ENCODE assay signal across 8 cellular contexts in genomic region chr17:32876414-32877163, GRCh38. TPM values are rescaled to one million over a fixed set of nuclear protein-coding genes. Genes with fewer than 3 reads are reported as not detected.
DNase-seq lines count a peak whose midpoint lies in the region; ATAC-seq, FAIRE-seq and TF ChIP-seq lines count a peak whose summit lies in the region.

Gene MYO1D (minus strand): TSS chr17:32877124. CDS start chr17:32876872, 252 bp downstream.

- no peak within 1 kb of the TSS for H2BK120ac ChIP-seq in H1 (replicated peaks; ENCODE audit: low read depth, low read length)

- DNase-seq in NCI-H146 treated with DMSO at 0.1 percent for 48 hours (lab: John Stamatoyannopoulos, UW; ENCODE audit: unreplicated experiment) = peak; percentile 23
- DNase-seq in activated CD8-positive, alpha-beta T cell treated with anti-CD3 and anti-CD28 coated beads for 36 hours = peak; percentile 84
- peak in 1 of 2 experiments; percentile 88 for DNase-seq in H1 (ENCODE audit: low read depth in 1 of 2, low spot score in 2 of 2)
- peak; percentile 89 to 92 (median 91) for DNase-seq in mucosa of descending colon
- peak; percentile 58 to 63 for DNase-seq in stimulated activated CD8-positive, alpha-beta memory T cell treated with anti-CD3 and anti-CD28 coated beads, Interleukin-2, amount 100 ng/mL, for 48 hours (ENCODE audit: low read depth in 2 of 2)
- DNase-seq in H54 (ENCODE audit: insufficient read length, low spot score) = no peak

- H3K9me3 ChIP-seq in H1 (ENCODE audit: insufficient read depth in 2 of 2, low read depth in 1 of 2, low read length in 1 of 2) (no peaks in the 10 kb centered on the region), mucosa of descending colon (no peaks in the 10 kb centered on the region)

- peak within 1 kb of the TSS; percentile 79 to 88 for H3K4me2 ChIP-seq in H1 (ENCODE audit: insufficient read depth in 1 of 2, low read depth in 2 of 2, low read length in 2 of 2)

- H3K27ac ChIP-seq in H1 (ENCODE audit: low read depth, low read length) = peak within 1 kb of the TSS; percentile 90; the same call in 1 of the 2 replicates

- H3K36me3 ChIP-seq in H1 (ENCODE audit: control insufficient read depth in 2 of 4, insufficient read depth in 4 of 4, low read length in 3 of 4) (no peaks in the 10 kb centered on the region), mucosa of descending colon (ENCODE audit: low read depth) (no peaks in the 10 kb centered on the region)

- peak within 1 kb of the TSS; percentile 56 to 95 (median 80) for H3K9ac ChIP-seq in H1 (replicated peaks in 1 of 4; ENCODE audit: extremely low read depth in 1 of 4, low read depth in 3 of 4, low read length in 3 of 4)

- H3K4me3 Mint-ChIP-seq in activated CD8-positive, alpha-beta T cell treated with anti-CD3 and anti-CD28 coated beads for 36 hours = peak within 1 kb of the TSS; percentile 89

- peak within 1 kb of the TSS; percentile 19; the same call in 1 of the 2 replicates for H2BK15ac ChIP-seq in H1 (ENCODE audit: low read length)

- peak within 1 kb of the TSS; percentile 66; the same call in 1 of the 2 replicates for H2BK5ac ChIP-seq in H1 (ENCODE audit: low read depth, low read length)

- no peaks in the 10 kb centered on the region for H3K27me3 ChIP-seq in H1 (replicated peaks in 1 of 4; ENCODE audit: control insufficient read depth in 3 of 4, extremely low read depth in 1 of 4, insufficient read depth in 3 of 4, low read length in 3 of 4)

- TF ChIP-seq POLR2A in H1 (IDR thresholded peaks at IDR 0.05; ENCODE audit: control extremely low read depth in 1 of 2, low read depth in 2 of 2, low read length in 2 of 2) = peak; percentile 69 to 81
- TF ChIP-seq POLR2A in H54 (IDR thresholded peaks at IDR 0.05; ENCODE audit: low read depth, low read length) = no peak

- H3K4ac ChIP-seq in H1 (replicated peaks; ENCODE audit: insufficient read length, low read depth, low read length) = no peak within 1 kb of the TSS

- ATAC-seq in HG02571 (IDR thresholded peaks at IDR 0.05; ENCODE audit: unreplicated experiment) (peak; percentile 49), mucosa of descending colon (peak; percentile 79)
- ATAC-seq in activated CD8-positive, alpha-beta T cell treated with anti-CD3 and anti-CD28 coated beads for 36 hours = peak; percentile 42

- H3K4me1 Mint-ChIP-seq in activated CD8-positive, alpha-beta T cell treated with anti-CD3 and anti-CD28 coated beads for 36 hours (ENCODE audit: low read depth) = peaks cover 12% of the 10 kb centered on the region

- TF ChIP-seq RAD21 in H1 (IDR thresholded peaks at IDR 0.05 in 1 of 2, conservative IDR thresholded peaks at IDR 0.05 in 1 of 2; ENCODE audit: low read depth in 2 of 2, low read length in 2 of 2) = peak; percentile 12 to 46; a peak in 3 of 4 replicates

- no peaks in the 10 kb centered on the region for H3K9me3 Mint-ChIP-seq in activated CD8-positive, alpha-beta T cell treated with anti-CD3 and anti-CD28 coated beads for 36 hours

- intact Hi-C loops in activated CD8-positive, alpha-beta T cell treated with anti-CD3 and anti-CD28 coated beads for 36 hours (cut with micrococcal nuclease) = loop anchor here (5.0 kb wide), 1 partner anchor 94 kb away; no protein-coding TSS in a partner anchor
- intact Hi-C loops in mucosa of descending colon (cut with DNase I, micrococcal nuclease) = loop anchor here (5.0 kb wide), 2 partner anchors 89 to 94 kb away; no protein-coding TSS in a partner anchor

- no peak for TF ChIP-seq EP300 in H1 (IDR thresholded peaks at IDR 0.05; ENCODE audit: borderline replicate concordance in 1 of 2, low read depth in 2 of 2, low read length in 2 of 2)

- 0% methylated on average over 39 of the region's 101 CpGs; no CpG with 5 or more reads in 1 of the 2 experiments for WGBS in H1 (ENCODE audit: extremely low coverage in 1 of 2, insufficient coverage in 1 of 2, insufficient read length in 1 of 2, insufficient replicate concordance in 2 of 2, low coverage in 1 of 2, low lambda C conversion rate in 2 of 2, missing lambda C conversion rate in 1 of 2), 2 experiments

- peaks cover 0 to 8% of the 10 kb centered on the region in 2 experiments for H4K20me1 ChIP-seq in H1 (replicated peaks in 1 of 2; ENCODE audit: control insufficient read depth in 1 of 2, insufficient read depth in 2 of 2, low read length in 2 of 2)

- POLR2A ChIA-PET in activated CD8-positive, alpha-beta T cell treated with anti-CD3 and anti-CD28 coated beads for 36 hours (lab: Charles Lee) = interaction anchor here (0.9 to 1.0 kb wide), 3 partner anchors 52 to 432 kb away, joined by 3 read pairs; partner anchors contain the start of gene PSMD11
- POLR2A ChIA-PET in H1 (lab: Charles Lee; ENCODE audit: partially characterized antibody) = interaction anchor here (0.7 to 2.9 kb wide), 13 partner anchors 8 to 102 kb away, joined by 3 to 16 read pairs (median 4); no protein-coding TSS in a partner anchor

- TF ChIP-seq CTCF in GM12874 (IDR thresholded peaks at IDR 0.05; ENCODE audit: insufficient read depth, low read depth, low read length) (peak; percentile 88), H1 (IDR thresholded peaks at IDR 0.05; ENCODE audit: control extremely low read depth in 1 of 3, insufficient read depth in 1 of 3, low read depth in 1 of 3, low read length in 3 of 3) (peak; percentile 40 to 53 (median 48)), mucosa of descending colon (IDR thresholded peaks at IDR 0.05) (peak; percentile 49)
- peak; percentile 39 for TF ChIP-seq CTCF in activated CD8-positive, alpha-beta T cell treated with anti-CD3 and anti-CD28 coated beads for 36 hours (IDR thresholded peaks at IDR 0.05)

- H3K27me3 Mint-ChIP-seq in activated CD8-positive, alpha-beta T cell treated with anti-CD3 and anti-CD28 coated beads for 36 hours = no peaks in the 10 kb centered on the region

- CTCF ChIA-PET in activated CD8-positive, alpha-beta T cell treated with anti-CD3 and anti-CD28 coated beads for 36 hours (lab: Charles Lee) = interaction anchor here (0.7 to 4.6 kb wide), 55 partner anchors 8 to 433 kb away, joined by 3 to 130 read pairs (median 5); partner anchors contain the start of genes CDK5R1, PSMD11 and TMEM98
- CTCF ChIA-PET in H1 (lab: Charles Lee; ENCODE audit: partially characterized antibody) = interaction anchor here (0.7 to 6.1 kb wide), 31 partner anchors 9 to 178 kb away, joined by 3 to 77 read pairs (median 5); a partner anchor contains a TSS

- no peak within 1 kb of the TSS for H3K23ac ChIP-seq in H1 (ENCODE audit: insufficient read length)

- no peak within 1 kb of the TSS for H4K91ac ChIP-seq in H1 (replicated peaks; ENCODE audit: insufficient read length, low read length)

- H4K8ac ChIP-seq in H1 (ENCODE audit: extremely low read depth, insufficient read depth, low read length) = peak within 1 kb of the TSS; percentile 95; the same call in 1 of the 2 replicates

- no peak within 1 kb of the TSS for H3K14ac ChIP-seq in H1 (ENCODE audit: insufficient read length)

- H2BK12ac ChIP-seq in H1 (ENCODE audit: low read depth, low read length) = no peak within 1 kb of the TSS

- peaks cover 6% of the 10 kb centered on the region; the same call in 1 of the 2 replicates for H3K79me1 ChIP-seq in H1 (ENCODE audit: low read depth, low read length)

- no peak within 1 kb of the TSS for H2AK5ac ChIP-seq in H1 (ENCODE audit: low read depth, low read length)

- H2AFZ ChIP-seq in H1 (ENCODE audit: low read length) = peak within 1 kb of the TSS; percentile 99

- H3K79me2 ChIP-seq in H1 (ENCODE audit: control insufficient read depth in 1 of 2, insufficient read depth in 2 of 2, low read length in 2 of 2) = peaks cover 0 to 30% of the 10 kb centered on the region in 2 experiments; a peak in 3 of 4 replicates

- no peak for FAIRE-seq in H1 (lab: Jason Lieb, UNC)
- FAIRE-seq in H54 (lab: Jason Lieb, UNC) = no peak

- no peak within 1 kb of the TSS for H2BK20ac ChIP-seq in H1 (ENCODE audit: low read length)

- no peaks in the 10 kb centered on the region for H3K36me3 Mint-ChIP-seq in activated CD8-positive, alpha-beta T cell treated with anti-CD3 and anti-CD28 coated beads for 36 hours (ENCODE audit: low read depth)

- no peaks in the 10 kb centered on the region; the same call in none of the 2 replicates for H3K23me2 ChIP-seq in H1 (ENCODE audit: low read depth, low read length)

- H3K4me1 ChIP-seq in H1 (replicated peaks in 1 of 4; ENCODE audit: control insufficient read depth in 3 of 4, insufficient read depth in 4 of 4, low read length in 3 of 4) = no peaks in the 10 kb centered on the region; a peak in 1 of 7 replicates
- peaks cover 22% of the 10 kb centered on the region for H3K4me1 ChIP-seq in mucosa of descending colon (ENCODE audit: low read depth)

- H3K18ac ChIP-seq in H1 (ENCODE audit: extremely low read depth, low read length) = peak within 1 kb of the TSS; percentile 87

- peak within 1 kb of the TSS; percentile 72 for H4K5ac ChIP-seq in H1 (ENCODE audit: insufficient read length, low read depth, low read length)

- peak within 1 kb of the TSS; percentile 66 to 89 (median 78) for H3K4me3 ChIP-seq in H1 (ENCODE audit: extremely low read depth in 1 of 4, insufficient read depth in 2 of 4, low read depth in 3 of 4, low read length in 4 of 4)
- H3K4me3 ChIP-seq in mucosa of descending colon = peak within 1 kb of the TSS; percentile 73

- no peak within 1 kb of the TSS for H3K56ac ChIP-seq in H1 (replicated peaks; ENCODE audit: insufficient read length, low read depth, low read length)

- H3K27ac Mint-ChIP-seq in activated CD8-positive, alpha-beta T cell treated with anti-CD3 and anti-CD28 coated beads for 36 hours = peak within 1 kb of the TSS; percentile 75

TF ChIP-seq in H1, 55 proteins besides CTCF, POLR2A, EP300 and RAD21 (continues in another document):
- TF ChIP-seq SP4 (IDR thresholded peaks at IDR 0.05; ENCODE audit: low read length) (no peak), RBBP5 (IDR thresholded peaks at IDR 0.05; ENCODE audit: borderline replicate concordance, low read depth, low read length) (peak; percentile 85; the same call in 1 of the 2 replicates), PHF8 (conservative IDR thresholded peaks at IDR 0.05; ENCODE audit: low read depth, low read length) (peak; percentile 86), POLR2AphosphoS5 (IDR thresholded peaks at IDR 0.05; ENCODE audit: low read depth, low read length) (no peak; the same call in 1 of the 2 replicates), KDM4A (IDR thresholded peaks at IDR 0.05; ENCODE audit: low read depth, low read length, severe bottlenecking) (peak; percentile 90), BCL11A (IDR thresholded peaks at IDR 0.05; ENCODE audit: low read depth in 2 of 2, low read length in 2 of 2) (no peak)

RNA-seq across cellular contexts. Expression of gene MYO1D, which starts in this region (rescaled TPM):
- total RNA-seq in activated CD8-positive, alpha-beta T cell treated with anti-CD3 and anti-CD28 coated beads for 36 hours = 1 to 10 TPM; 8.3 to 9.2 TPM
- 20.9 and 25.4 TPM in 2 replicates for total RNA-seq in H1 (2021; fragmentation: NEBNext Ultra II Directional; extraction: Animal tissue kit (Norgen Biotek cat#: 25700))
- 6.5 and 7.8 TPM in 2 replicates for polyA plus RNA-seq in H1 (2011; rRNA removed)
- polyA plus RNA-seq in H1 (2011; cell fraction: cytosol; rRNA removed) = 9.5 TPM
- 9.2 TPM for polyA plus RNA-seq in H1 (2011; cell fraction: nucleus; rRNA removed)
- polyA plus RNA-seq in H1 (2012, experiment 1 of 2) = 12.3 to 17.1 TPM (median 13.8 TPM) in 4 replicates
- polyA plus RNA-seq in H1 (2012, experiment 2 of 2) = 4.1 TPM
- polyA plus RNA-seq in H1 (2013, experiment 1 of 2) = 11.4 TPM
- polyA plus RNA-seq in H1 (2013, experiment 2 of 2) = 8.4 TPM
- polyA minus RNA-seq in H1 (2011; rRNA and poly(A)+ RNA removed) = 27.6 and 44.0 TPM in 2 replicates
- polyA minus RNA-seq in H1 (2011; cell fraction: cytosol; rRNA and poly(A)+ RNA removed) = 18.1 TPM
- 66.1 TPM for polyA minus RNA-seq in H1 (2011; cell fraction: nucleus; rRNA and poly(A)+ RNA removed)
- 100 to 1,000 TPM; 166 to 495 (median 256) TPM for total RNA-seq in mucosa of descending colon
